In genomic region chr1:235426143-235426542, GRCh38 we compare ENCODE assay signal across 20 cellular contexts.
"Had no signal": no experiment of that assay in that cellular context is flagged by ENCODE, and none has a peak within 500 bp of the region (broad histone marks: within the 10 kb centered on the region; RNA-seq: fewer than 3 reads in every experiment).

No MANE protein-coding gene starts in this region.

- H3K36me3 ChIP-seq: lower lobe of right lung, pancreas, thoracic aorta had no signal

- ATAC-seq: left lung; lower lobe of right lung; natural killer cell; pancreas; stimulated activated naive B cell treated with anti-CD40 and anti-IgM and Interleukin-4, amounts not matched to agents 10 μg/mL and 1 μg/mL and 100 μg/mL, for 72 hours had no signal

- H3K4me1 ChIP-seq: left lung, lower lobe of right lung, pancreas, tibial nerve, upper lobe of left lung had no signal

- DNase-seq: central memory CD4-positive, alpha-beta T cell; effector memory CD4-positive, alpha-beta T cell; heart left ventricle; kidney; left lung; lower lobe of right lung; natural killer cell; pancreas; sigmoid colon; spleen; stimulated activated CD4-positive, alpha-beta T cell treated with anti-CD3 and anti-CD28 coated beads, Interleukin-4, amount 100 ng/mL, for 4 hours; stimulated activated naive B cell treated with anti-CD40 and anti-IgM and Interleukin-4, amounts not matched to agents 10 μg/mL and 1 μg/mL and 100 μg/mL, for 72 hours; upper lobe of left lung had no signal

- H3K27ac Mint-ChIP-seq: stimulated activated naive B cell treated with anti-CD40 and anti-IgM and Interleukin-4, amounts not matched to agents 10 μg/mL and 1 μg/mL and 100 μg/mL, for 72 hours; stimulated activated naive CD8-positive, alpha-beta T cell treated with anti-CD3 and anti-CD28 coated beads, Interleukin-15, Interleukin-2, amounts not matched to agents 100 ng/mL and 50 ng/mL, for 24 hours had no signal

- H3K27ac ChIP-seq: heart left ventricle, hepatocyte, left lung, lower lobe of right lung, neutrophil, pancreas, sigmoid colon, skin epidermis, spleen, thoracic aorta, tibial nerve, upper lobe of left lung had no signal

- H3K4me3 ChIP-seq: heart left ventricle, hepatocyte, left lung, lower lobe of right lung, pancreas, sigmoid colon, skin epidermis, spleen, thoracic aorta, tibial nerve, upper lobe of left lung had no signal

- H3K9me3 ChIP-seq: heart left ventricle, left lung, lower lobe of right lung, neutrophil, pancreas, sigmoid colon, spleen, thoracic aorta, tibial nerve, upper lobe of left lung had no signal

- H3K27me3 Mint-ChIP-seq: stimulated activated naive B cell treated with anti-CD40 and anti-IgM and Interleukin-4, amounts not matched to agents 10 μg/mL and 1 μg/mL and 100 μg/mL, for 72 hours; stimulated activated naive CD8-positive, alpha-beta T cell treated with anti-CD3 and anti-CD28 coated beads, Interleukin-15, Interleukin-2, amounts not matched to agents 100 ng/mL and 50 ng/mL, for 24 hours had no signal

- H3K4me2 ChIP-seq: hepatocyte had no signal

- H3K27me3 ChIP-seq: heart left ventricle, hepatocyte, left lung, neutrophil, pancreas, sigmoid colon, spleen, tibial nerve, upper lobe of left lung had no signal

- H3K9me3 Mint-ChIP-seq: natural killer cell; neural crest cell; stimulated activated naive B cell treated with anti-CD40 and anti-IgM and Interleukin-4, amounts not matched to agents 10 μg/mL and 1 μg/mL and 100 μg/mL, for 72 hours; stimulated activated naive CD8-positive, alpha-beta T cell treated with anti-CD3 and anti-CD28 coated beads, Interleukin-15, Interleukin-2, amounts not matched to agents 100 ng/mL and 50 ng/mL, for 24 hours had no signal

- H3K4me3 Mint-ChIP-seq: natural killer cell; neural crest cell; stimulated activated naive B cell treated with anti-CD40 and anti-IgM and Interleukin-4, amounts not matched to agents 10 μg/mL and 1 μg/mL and 100 μg/mL, for 72 hours; stimulated activated naive CD8-positive, alpha-beta T cell treated with anti-CD3 and anti-CD28 coated beads, Interleukin-15, Interleukin-2, amounts not matched to agents 100 ng/mL and 50 ng/mL, for 24 hours had no signal

- H3K36me3 Mint-ChIP-seq: natural killer cell had no signal
